8 cellular contexts compared by ENCODE assay signal in genomic region chr16:30658731-30659506, GRCh38. TPM values are rescaled to one million over a fixed set of nuclear protein-coding genes. Genes with fewer than 3 reads are reported as not detected.
A peak's percentile ranks its signal among the peaks of the same experiment; 100 is the strongest.
DNase-seq lines count a peak whose midpoint lies in the region; ATAC-seq and TF ChIP-seq lines count a peak whose summit lies in the region.

No MANE protein-coding gene starts in this region.

- peak; percentile 32 for ATAC-seq in HG03432 (IDR thresholded peaks at IDR 0.05; ENCODE audit: unreplicated experiment)

- H3K27me3 Mint-ChIP-seq in activated T-helper 2 cell treated with anti-CD3 and anti-CD28 coated beads, Interferon-gamma antibody, Interleukin-2, Interleukin-4, amounts not matched to agents 10 μg/mL and 5 μg/mL and 100 μg/mL, durations not matched to agents 14 hours and 24 hours and 36 hours (ENCODE audit: low read depth) = no peaks in the 10 kb centered on the region
- H3K27me3 Mint-ChIP-seq in nephron progenitor cell (ENCODE audit: low read depth, poor library complexity) = peaks cover 2% of the 10 kb centered on the region

- intact Hi-C loops in activated T-helper 2 cell treated with anti-CD3 and anti-CD28 coated beads, Interferon-gamma antibody, Interleukin-2, Interleukin-4, amounts not matched to agents 10 μg/mL and 5 μg/mL and 100 μg/mL, durations not matched to agents 14 hours and 24 hours and 36 hours (cut with micrococcal nuclease) = loop anchor here (1.0 to 2.0 kb wide), 11 partner anchors 9 to 796 kb away; partner anchors contain the start of genes CDIPT, DCTPP1, PRR14 and ZNF768

- peak overlapping the region; percentile 89 for H3K4me3 Mint-ChIP-seq in activated T-helper 2 cell treated with anti-CD3 and anti-CD28 coated beads, Interferon-gamma antibody, Interleukin-2, Interleukin-4, amounts not matched to agents 10 μg/mL and 5 μg/mL and 100 μg/mL, durations not matched to agents 14 hours and 24 hours and 36 hours (ENCODE audit: low read depth)
- H3K4me3 Mint-ChIP-seq in nephron progenitor cell = peak overlapping the region; percentile 98

- H3K4me1 Mint-ChIP-seq in activated T-helper 2 cell treated with anti-CD3 and anti-CD28 coated beads, Interferon-gamma antibody, Interleukin-2, Interleukin-4, amounts not matched to agents 10 μg/mL and 5 μg/mL and 100 μg/mL, durations not matched to agents 14 hours and 24 hours and 36 hours (ENCODE audit: low read depth) = peaks cover 36% of the 10 kb centered on the region
- peaks cover 45% of the 10 kb centered on the region for H3K4me1 Mint-ChIP-seq in nephron progenitor cell

- peaks cover 75% of the 10 kb centered on the region for H3K36me3 Mint-ChIP-seq in activated T-helper 2 cell treated with anti-CD3 and anti-CD28 coated beads, Interferon-gamma antibody, Interleukin-2, Interleukin-4, amounts not matched to agents 10 μg/mL and 5 μg/mL and 100 μg/mL, durations not matched to agents 14 hours and 24 hours and 36 hours (ENCODE audit: low read depth)
- H3K36me3 Mint-ChIP-seq in nephron progenitor cell (ENCODE audit: low read depth) = peaks cover 46% of the 10 kb centered on the region

- peak; percentile 94 for DNase-seq in DMS 273 treated with DMSO at 0.1 percent for 48 hours (lab: John Stamatoyannopoulos, UW)
- peak; percentile 79 for DNase-seq in GM19238 (ENCODE audit: insufficient read length, low spot score)
- DNase-seq in NCI-H524 (lab: John Stamatoyannopoulos, UW) = peak; percentile 99
- no peak for DNase-seq in activated T-helper 2 cell treated with anti-CD3 and anti-CD28 coated beads, Interferon-gamma antibody, Interleukin-2, Interleukin-4, amounts not matched to agents 10 μg/mL and 5 μg/mL and 100 μg/mL, durations not matched to agents 14 hours and 24 hours and 36 hours (ENCODE audit: low spot score)
- DNase-seq in foreskin melanocyte = peak; percentile 97
- peak; percentile 72 for DNase-seq in nephron progenitor cell
- no peak for DNase-seq in GM19240 (ENCODE audit: insufficient read length, low spot score)

- no peaks in the 10 kb centered on the region for H3K9me3 Mint-ChIP-seq in activated T-helper 2 cell treated with anti-CD3 and anti-CD28 coated beads, Interferon-gamma antibody, Interleukin-2, Interleukin-4, amounts not matched to agents 10 μg/mL and 5 μg/mL and 100 μg/mL, durations not matched to agents 14 hours and 24 hours and 36 hours
- H3K9me3 Mint-ChIP-seq in nephron progenitor cell = no peaks in the 10 kb centered on the region

- TF ChIP-seq CTCF in nephron progenitor cell (IDR thresholded peaks at IDR 0.05) = no peak

- H3K27ac Mint-ChIP-seq in activated T-helper 2 cell treated with anti-CD3 and anti-CD28 coated beads, Interferon-gamma antibody, Interleukin-2, Interleukin-4, amounts not matched to agents 10 μg/mL and 5 μg/mL and 100 μg/mL, durations not matched to agents 14 hours and 24 hours and 36 hours = peak overlapping the region; percentile 100
- H3K27ac Mint-ChIP-seq in nephron progenitor cell = peak overlapping the region; percentile 100

RNA-seq across cellular contexts. Expression of gene FBRS, which starts 0.7 kb away (rescaled TPM):
- total RNA-seq in activated T-helper 2 cell treated with anti-CD3 and anti-CD28 coated beads, Interferon-gamma antibody, Interleukin-2, Interleukin-4, amounts not matched to agents 10 μg/mL and 5 μg/mL and 100 μg/mL, durations not matched to agents 14 hours and 24 hours and 36 hours = 107 TPM in 2 replicates

RNA-seq across cellular contexts. Expression of gene PRR14, which starts 8.2 kb away (rescaled TPM):
- 84.0 and 90.5 TPM in 2 replicates for total RNA-seq in activated T-helper 2 cell treated with anti-CD3 and anti-CD28 coated beads, Interferon-gamma antibody, Interleukin-2, Interleukin-4, amounts not matched to agents 10 μg/mL and 5 μg/mL and 100 μg/mL, durations not matched to agents 14 hours and 24 hours and 36 hours

RNA-seq across cellular contexts. Expression of gene SRCAP, which starts 40.1 kb away (rescaled TPM):
- 83.6 TPM in 2 replicates for total RNA-seq in activated T-helper 2 cell treated with anti-CD3 and anti-CD28 coated beads, Interferon-gamma antibody, Interleukin-2, Interleukin-4, amounts not matched to agents 10 μg/mL and 5 μg/mL and 100 μg/mL, durations not matched to agents 14 hours and 24 hours and 36 hours

RNA-seq across cellular contexts. Expression of gene ZNF689, which starts 48.7 kb away (rescaled TPM):
- 11.4 and 12.4 TPM in 2 replicates for total RNA-seq in activated T-helper 2 cell treated with anti-CD3 and anti-CD28 coated beads, Interferon-gamma antibody, Interleukin-2, Interleukin-4, amounts not matched to agents 10 μg/mL and 5 μg/mL and 100 μg/mL, durations not matched to agents 14 hours and 24 hours and 36 hours

Comparison
In these comparisons a context has a peak if more than half of its experiments do, and no peak if none do; other contexts are left out.
1. DNase-seq: peak in DMS 273 treated with DMSO at 0.1 percent for 48 hours (single experiment), GM19238 (single experiment), NCI-H524 (2 of 2), foreskin melanocyte (single experiment) and nephron progenitor cell (single experiment); none in activated T-helper 2 cell treated with anti-CD3 and anti-CD28 coated beads, Interferon-gamma antibody, Interleukin-2, Interleukin-4, amounts not matched to agents 10 μg/mL and 5 μg/mL and 100 μg/mL, durations not matched to agents 14 hours and 24 hours and 36 hours (single experiment) and GM19240 (single experiment).